Comparison of ENCODE assay signal across 10 cellular contexts in the genomic region with DNA sequence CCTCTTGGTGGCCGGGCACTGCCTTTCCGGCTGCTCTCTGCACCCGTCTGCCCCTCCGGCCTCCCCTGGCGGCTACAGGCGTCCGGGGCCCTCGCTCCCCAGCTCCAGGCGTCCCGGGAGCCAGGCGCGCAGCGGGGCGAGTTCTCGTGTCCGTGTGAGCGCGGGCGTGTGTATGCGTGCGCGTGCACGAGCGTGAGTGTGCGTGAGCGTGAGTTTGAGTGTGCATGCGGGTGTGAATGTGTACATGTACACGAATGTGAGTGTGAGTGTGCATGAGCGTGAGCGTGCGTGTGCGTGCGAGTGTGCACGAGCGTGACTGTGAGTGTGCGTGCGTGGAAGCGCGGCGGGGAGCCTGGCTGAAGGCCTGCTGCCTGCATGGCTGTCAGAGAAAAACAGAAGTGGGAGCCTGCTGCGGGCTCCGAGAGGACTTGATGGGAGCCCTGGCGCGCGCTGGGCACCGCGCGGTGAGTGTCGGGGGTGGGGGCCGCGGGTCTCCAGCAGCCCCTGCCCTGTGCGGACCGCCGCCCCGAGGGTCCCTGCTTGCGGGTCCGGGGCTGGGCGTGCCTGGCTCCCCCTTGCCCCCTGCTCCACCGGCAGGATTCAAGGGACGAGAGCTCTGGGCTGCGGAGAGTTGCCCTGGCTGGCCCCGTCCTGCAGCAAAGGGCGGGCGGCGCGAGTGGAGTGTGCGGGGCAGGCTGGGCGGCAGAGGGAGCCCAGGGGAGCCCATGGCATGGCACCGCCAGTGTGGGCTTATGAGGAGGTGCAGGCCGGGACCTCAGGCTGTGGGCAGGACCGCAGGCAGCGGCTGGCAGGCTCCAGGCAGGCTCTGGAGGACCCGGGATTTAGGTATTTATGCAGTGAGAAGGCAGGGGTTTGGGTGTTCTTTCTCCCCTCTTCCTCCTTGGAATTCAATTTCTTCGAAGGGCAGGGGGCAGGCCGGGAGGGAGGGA.
DNase-seq lines count a peak whose midpoint lies in the region; ATAC-seq and TF ChIP-seq lines count a peak whose summit lies in the region.
"Had no signal": no experiment of that assay in that cellular context is flagged by ENCODE, and none has a peak within 500 bp of the region (broad histone marks: within the 10 kb centered on the region; RNA-seq: fewer than 3 reads in every experiment).

No MANE protein-coding gene starts in this region.

- peak in 1 of 2 donors; percentile 42 for DNase-seq in cardiac muscle cell (ENCODE audit: low read depth in 1 of 2, low spot score in 1 of 2)
- no peak for DNase-seq in cardiac septum (ENCODE audit: low spot score)
- DNase-seq in chondrocyte (ENCODE audit: low spot score) = peak; percentile 90
- DNase-seq in type B pancreatic cell (ENCODE audit: extremely low spot score, unreplicated experiment) = no peak
- DNase-seq in dedifferentiated amniotic fluid mesenchymal stem cell (ENCODE audit: extremely low spot score) = no peak
- DNase-seq: NCI-H2171; stimulated activated CD4-positive, alpha-beta T cell treated with anti-CD3 and anti-CD28 coated beads, Interleukin-4, amount 100 ng/mL, for 1 hour had no signal

- H3K27me3 Mint-ChIP-seq in chondrocyte (ENCODE audit: low read depth) = peaks cover 85% of the 10 kb centered on the region
- H3K27me3 Mint-ChIP-seq in type B pancreatic cell = peaks cover 98% of the 10 kb centered on the region

- no peaks in the 10 kb centered on the region for H3K4me1 ChIP-seq in cardiac muscle cell (ENCODE audit: low read depth)
- H3K4me1 ChIP-seq in muscle layer of duodenum (ENCODE audit: control insufficient read depth in 1 of 2, insufficient read depth in 2 of 2, low read length in 2 of 2) = peaks cover 9 to 39% of the 10 kb centered on the region in 2 donors

- H3K9me3 Mint-ChIP-seq in chondrocyte (ENCODE audit: low read depth) (no peaks in the 10 kb centered on the region), type B pancreatic cell (no peaks in the 10 kb centered on the region)

- ATAC-seq in HG02973 (IDR thresholded peaks at IDR 0.05; ENCODE audit: unreplicated experiment) = no peak
- no peak for ATAC-seq in GM19351 (IDR thresholded peaks at IDR 0.05; ENCODE audit: unreplicated experiment)

- H3K4me3 ChIP-seq in cardiac muscle cell = peak overlapping the region; percentile 8
- H3K4me3 ChIP-seq in muscle layer of duodenum (ENCODE audit: low read depth in 1 of 2, low read length in 2 of 2) = peak overlapping the region; percentile 7 to 64

- H3K4me3 Mint-ChIP-seq in chondrocyte (ENCODE audit: unreplicated experiment) = peak overlapping the region; percentile 56
- H3K4me3 Mint-ChIP-seq in type B pancreatic cell = peak overlapping the region; percentile 84

- H3K9me3 ChIP-seq in cardiac muscle cell (ENCODE audit: low read depth) (no peaks in the 10 kb centered on the region), muscle layer of duodenum (ENCODE audit: control insufficient read depth in 1 of 2, low read length in 2 of 2) (no peaks in the 10 kb centered on the region)

- intact Hi-C loops in cardiac septum (cut with DNase I) = no loop called here

- TF ChIP-seq CTCF in cardiac muscle cell (IDR thresholded peaks at IDR 0.05; ENCODE audit: low read depth, low read length) = no peak
- TF ChIP-seq CTCF in chondrocyte (IDR thresholded peaks at IDR 0.05) = no peak
- TF ChIP-seq CTCF in type B pancreatic cell (conservative IDR thresholded peaks at IDR 0.05) = no peak

- H3K36me3 ChIP-seq in cardiac muscle cell (no peaks in the 10 kb centered on the region), muscle layer of duodenum (ENCODE audit: control insufficient read depth in 1 of 2, insufficient read depth in 2 of 2, low read length in 2 of 2) (no peaks in the 10 kb centered on the region)

- H3K4me1 Mint-ChIP-seq in chondrocyte (ENCODE audit: low read depth) = peaks cover 15% of the 10 kb centered on the region
- peaks cover 17% of the 10 kb centered on the region for H3K4me1 Mint-ChIP-seq in type B pancreatic cell (ENCODE audit: unreplicated experiment)

- H3K36me3 Mint-ChIP-seq in chondrocyte (ENCODE audit: low read depth) (peaks cover 2% of the 10 kb centered on the region), type B pancreatic cell (no peaks in the 10 kb centered on the region)

- H3K27me3 ChIP-seq in cardiac muscle cell = peaks cover 100% of the 10 kb centered on the region
- H3K27me3 ChIP-seq in muscle layer of duodenum (ENCODE audit: low read depth, low read length) = peaks cover 84% of the 10 kb centered on the region

- no peak overlapping the region for H3K27ac ChIP-seq in cardiac muscle cell
- H3K27ac ChIP-seq in muscle layer of duodenum (ENCODE audit: low read length) = no peak overlapping the region

- H3K27ac Mint-ChIP-seq in chondrocyte (ENCODE audit: unreplicated experiment) (no peak overlapping the region), type B pancreatic cell (no peak overlapping the region)
